31 cellular contexts compared by ENCODE assay signal in the genomic region with DNA sequence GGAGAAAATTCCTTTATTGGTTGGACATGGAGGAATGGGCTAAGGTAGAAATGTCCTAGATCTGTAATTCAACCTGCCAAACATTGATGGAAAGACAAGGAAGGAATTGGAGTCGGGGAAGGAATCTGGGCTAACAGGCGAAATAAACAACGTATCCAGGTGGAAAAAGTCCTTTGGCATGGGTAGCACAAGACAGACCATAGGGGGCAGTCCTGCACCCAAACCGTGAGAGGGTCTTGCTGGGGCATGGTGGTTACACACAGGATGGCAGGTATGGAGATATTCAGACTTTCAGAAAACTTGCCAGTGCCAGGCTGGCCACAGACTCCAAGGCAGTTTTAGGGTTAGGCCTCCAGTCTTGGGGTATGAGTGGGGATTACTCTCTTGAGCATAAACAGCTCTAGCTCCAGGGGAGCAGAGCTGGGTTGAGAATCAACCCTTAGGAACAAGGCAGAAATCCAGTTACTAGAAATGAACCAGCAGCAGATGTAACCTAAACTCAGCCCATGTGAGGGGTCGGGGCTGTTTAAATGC.
A peak's percentile ranks its signal among the peaks of the same experiment; 100 is the strongest.
DNase-seq lines count a peak whose midpoint lies in the region; ATAC-seq and TF ChIP-seq lines count a peak whose summit lies in the region.
"Had no signal": no experiment of that assay in that cellular context is flagged by ENCODE, and none has a peak within 500 bp of the region (broad histone marks: within the 10 kb centered on the region; RNA-seq: fewer than 3 reads in every experiment).

No MANE protein-coding gene starts in this region.

- H4K20me1 ChIP-seq in neural progenitor cell (ENCODE audit: low read depth): no peaks in the 10 kb centered on the region

- H3K4me2 ChIP-seq in neural progenitor cell: no peak overlapping the region

- H3K27ac ChIP-seq in endodermal cell (ENCODE audit: low read depth, low read length): no peak overlapping the region
- no peak overlapping the region for H3K27ac ChIP-seq in neural progenitor cell
- H3K27ac ChIP-seq: epithelial cell of prostate, HL-60, SJCRH30, tibial nerve, VCaP had no signal

- H3F3A ChIP-seq in neural progenitor cell (ENCODE audit: low read depth): no peaks in the 10 kb centered on the region

- TF ChIP-seq POLR2A in NB4 (IDR thresholded peaks at IDR 0.05; ENCODE audit: extremely low read depth, insufficient read length): no peak

- H3K9me3 Mint-ChIP-seq in endodermal cell (no peaks in the 10 kb centered on the region), neural progenitor cell (no peaks in the 10 kb centered on the region)
- H3K9me3 Mint-ChIP-seq: naive thymus-derived CD8-positive, alpha-beta T cell; stimulated activated effector memory CD8-positive, alpha-beta T cell treated with anti-CD3 and anti-CD28 coated beads, Interleukin-12 subunit alpha, Interleukin-12 subunit beta, amount 100 ng/mL, for 72 hours had no signal

- no peak overlapping the region for H3K27ac Mint-ChIP-seq in endodermal cell
- H3K27ac Mint-ChIP-seq in neural progenitor cell: no peak overlapping the region
- H3K27ac Mint-ChIP-seq: activated naive CD8-positive, alpha-beta T cell; naive thymus-derived CD8-positive, alpha-beta T cell; stimulated activated effector memory CD8-positive, alpha-beta T cell treated with anti-CD3 and anti-CD28 coated beads, Interleukin-12 subunit alpha, Interleukin-12 subunit beta, amount 100 ng/mL, for 72 hours had no signal

- H3K4me1 Mint-ChIP-seq in endodermal cell (no peaks in the 10 kb centered on the region), neural progenitor cell (peaks cover 4% of the 10 kb centered on the region)
- H3K4me1 Mint-ChIP-seq: stimulated activated effector memory CD8-positive, alpha-beta T cell treated with anti-CD3 and anti-CD28 coated beads, Interleukin-12 subunit alpha, Interleukin-12 subunit beta, amount 100 ng/mL, for 72 hours had no signal

- ATAC-seq in HG02885 (IDR thresholded peaks at IDR 0.05; ENCODE audit: poor library complexity, unreplicated experiment): no peak
- ATAC-seq: naive thymus-derived CD8-positive, alpha-beta T cell; stimulated activated effector memory CD8-positive, alpha-beta T cell treated with anti-CD3 and anti-CD28 coated beads, Interleukin-12 subunit alpha, Interleukin-12 subunit beta, amount 100 ng/mL, for 72 hours had no signal

- H2AFZ ChIP-seq in neural progenitor cell (replicated peaks): no peak overlapping the region

- TF ChIP-seq CTCF in GM06990 (IDR thresholded peaks at IDR 0.05; ENCODE audit: insufficient read depth, low read length, poor library complexity, severe bottlenecking) (peak; percentile 3), NB4 (IDR thresholded peaks at IDR 0.05; ENCODE audit: low read depth, low read length) (no peak), endodermal cell (conservative IDR thresholded peaks at IDR 0.05) (peak; percentile 75), neural progenitor cell (IDR thresholded peaks at IDR 0.05) (peak; percentile 29)

- H3K27me3 ChIP-seq in GM06990 (replicated peaks; ENCODE audit: control insufficient read depth, insufficient read depth, low read length): no peaks in the 10 kb centered on the region; the same call in 1 of the 2 replicates
- H3K27me3 ChIP-seq in endodermal cell (ENCODE audit: control insufficient read depth, insufficient read depth, low read length, poor library complexity, severe bottlenecking): no peaks in the 10 kb centered on the region
- H3K27me3 ChIP-seq in neural progenitor cell: no peaks in the 10 kb centered on the region
- H3K27me3 ChIP-seq: SJCRH30, tibial nerve had no signal

- H3K36me3 ChIP-seq in GM06990 (ENCODE audit: control insufficient read depth, insufficient read depth, low read length) (no peaks in the 10 kb centered on the region), endodermal cell (ENCODE audit: control insufficient read depth, insufficient read depth, low read length) (no peaks in the 10 kb centered on the region), neural progenitor cell (no peaks in the 10 kb centered on the region)
- H3K36me3 ChIP-seq: SJCRH30, tibial nerve had no signal

- no peak for DNase-seq in GM06990 (ENCODE audit: extremely low read depth, insufficient read length)
- DNase-seq in NB4 (ENCODE audit: low read depth): peak; percentile 16
- DNase-seq in endodermal cell: peak; percentile 78
- DNase-seq in neural progenitor cell (ENCODE audit: low spot score): no peak
- DNase-seq in NCI-H345 treated with DMSO at 0.1 percent for 48 hours (lab: John Stamatoyannopoulos, UW; ENCODE audit: unreplicated experiment): no peak
- DNase-seq in DMS53 (lab: John Stamatoyannopoulos, UW): no peak
- DNase-seq: activated CD4-positive, alpha-beta T cell treated with anti-CD3 and anti-CD28 coated beads, Interleukin-2, amount 50 U/mL, for 1 hour; activated effector memory CD4-positive, alpha-beta T cell treated with Interleukin-2 at 50 U/mL for 16 hours; activated T-cell treated with anti-CD3 and anti-CD28 coated beads, Interleukin-2, amount 50 U/mL, for 1 hour; anterior cingulate cortex; C1 segment of cervical spinal cord; COR-L47; DMS79; effector CD8-positive, alpha-beta T cell; GDM1; Kasumi-1; naive thymus-derived CD8-positive, alpha-beta T cell; NCI-H1436 treated with DMSO at 0.1 percent for 48 hours; NCI-H2107; NCI-H446; NCI-H774; nucleus accumbens; SJCRH30; T1000 had no signal

- H3K36me3 Mint-ChIP-seq in endodermal cell (ENCODE audit: low read depth) (no peaks in the 10 kb centered on the region), neural progenitor cell (no peaks in the 10 kb centered on the region)
- H3K36me3 Mint-ChIP-seq: activated naive CD8-positive, alpha-beta T cell; naive thymus-derived CD8-positive, alpha-beta T cell; stimulated activated effector memory CD8-positive, alpha-beta T cell treated with anti-CD3 and anti-CD28 coated beads, Interleukin-12 subunit alpha, Interleukin-12 subunit beta, amount 100 ng/mL, for 72 hours had no signal

- H3K4me3 ChIP-seq in GM06990 (replicated peaks; ENCODE audit: low read depth, low read length) (no peak overlapping the region), NB4 (ENCODE audit: low read depth, low read length) (no peak overlapping the region), endodermal cell (ENCODE audit: low read length) (no peak overlapping the region), neural progenitor cell (no peak overlapping the region)
- H3K4me3 ChIP-seq: SJCRH30, tibial nerve had no signal

- H3K27me3 Mint-ChIP-seq in endodermal cell (ENCODE audit: insufficient read depth) (peaks cover under 1% of the 10 kb centered on the region), neural progenitor cell (ENCODE audit: insufficient read depth, low read depth) (no peaks in the 10 kb centered on the region)
- H3K27me3 Mint-ChIP-seq: activated naive CD8-positive, alpha-beta T cell; naive thymus-derived CD8-positive, alpha-beta T cell had no signal

- 85 to 91% methylated on average over 4 to 5 of the region's 5 CpGs for WGBS in endodermal cell (ENCODE audit: insufficient coverage in 1 of 2, insufficient read length in 1 of 2), 2 experiments

- H3K9me3 ChIP-seq in endodermal cell (ENCODE audit: control insufficient read depth, low read length) (no peaks in the 10 kb centered on the region), neural progenitor cell (ENCODE audit: low read depth) (no peaks in the 10 kb centered on the region)
- H3K9me3 ChIP-seq: SJCRH30, tibial nerve had no signal

- no peak overlapping the region for H3K4me3 Mint-ChIP-seq in endodermal cell
- H3K4me3 Mint-ChIP-seq in neural progenitor cell: no peak overlapping the region
- H3K4me3 Mint-ChIP-seq: activated naive CD8-positive, alpha-beta T cell; naive thymus-derived CD8-positive, alpha-beta T cell; stimulated activated effector memory CD8-positive, alpha-beta T cell treated with anti-CD3 and anti-CD28 coated beads, Interleukin-12 subunit alpha, Interleukin-12 subunit beta, amount 100 ng/mL, for 72 hours had no signal

- H3K9ac ChIP-seq in endodermal cell (ENCODE audit: extremely low read depth, low read length, poor library complexity, severe bottlenecking) (no peak overlapping the region), neural progenitor cell (no peak overlapping the region)

- H3K4me1 ChIP-seq in endodermal cell (ENCODE audit: control insufficient read depth, insufficient read depth, low read length) (no peaks in the 10 kb centered on the region), neural progenitor cell (no peaks in the 10 kb centered on the region)
- H3K4me1 ChIP-seq: SJCRH30, tibial nerve had no signal

- no peaks in the 10 kb centered on the region for H3K79me2 ChIP-seq in neural progenitor cell (ENCODE audit: low read depth)

Comparison
In these comparisons a context has a peak if more than half of its experiments do, and no peak if none do; other contexts are left out.
1. DNase-seq: peak in NB4 (single experiment) and endodermal cell (single experiment); none in GM06990 (single experiment), neural progenitor cell (single experiment), NCI-H345 treated with DMSO at 0.1 percent for 48 hours (single experiment) and DMS53 (single experiment).